In the genomic region with DNA sequence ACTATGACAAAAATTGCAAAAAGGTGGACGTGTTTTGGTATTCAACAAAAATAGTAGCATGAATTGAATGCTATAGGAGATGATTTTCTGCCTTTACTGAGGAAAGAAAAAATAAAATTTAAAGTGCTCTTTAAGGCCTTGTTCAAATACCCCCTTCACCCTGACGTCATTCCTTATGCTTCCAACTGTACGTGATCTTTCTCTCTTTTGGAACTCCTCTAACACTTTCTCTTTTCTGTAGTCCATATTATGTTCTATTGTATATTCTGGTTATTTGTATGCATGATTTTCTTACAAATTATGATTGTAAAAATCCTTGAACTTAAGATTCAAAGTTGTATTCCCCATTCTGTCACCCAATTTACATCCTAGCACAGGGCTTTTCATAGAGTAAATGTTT, we compare ENCODE assay signal across 26 cellular contexts.
"Had no signal": no experiment of that assay in that cellular context is flagged by ENCODE, and none has a peak within 500 bp of the region (broad histone marks: within the 10 kb centered on the region; RNA-seq: fewer than 3 reads in every experiment).

No MANE protein-coding gene starts in this region.

- H3K27ac ChIP-seq: stomach, suprapubic skin, testis, thoracic aorta, thyroid gland, tibial artery, tibial nerve, transverse colon, upper lobe of left lung, upper lobe of right lung, uterus, vagina had no signal

- H3K36me3 ChIP-seq: stomach, suprapubic skin, thoracic aorta, thyroid gland, tibial artery, tibial nerve, transverse colon, upper lobe of left lung, upper lobe of right lung, uterus, vagina had no signal

- H3K9me3 ChIP-seq: stomach, suprapubic skin, testis, thoracic aorta, thyroid gland, tibial artery, tibial nerve, transverse colon, upper lobe of left lung, upper lobe of right lung, uterus, vagina had no signal

- H3K27me3 ChIP-seq: stomach, suprapubic skin, testis, thyroid gland, tibial artery, tibial nerve, transverse colon, upper lobe of left lung, upper lobe of right lung, uterus, vagina had no signal

- H3K4me3 ChIP-seq: stomach, suprapubic skin, testis, thoracic aorta, thyroid gland, tibial artery, tibial nerve, transverse colon, upper lobe of left lung, upper lobe of right lung, uterus, vagina had no signal

- ATAC-seq: stimulated activated effector memory CD8-positive, alpha-beta T cell treated with anti-CD3 and anti-CD28 coated beads, Interleukin-12 subunit alpha, Interleukin-12 subunit beta, amount 100 ng/mL, for 72 hours; stimulated activated naive B cell treated with anti-CD40 and anti-IgM and Interleukin-4, amounts not matched to agents 10 μg/mL and 1 μg/mL and 100 μg/mL, for 72 hours; stimulated activated naive CD8-positive, alpha-beta T cell treated with anti-CD3 and anti-CD28 coated beads, Interleukin-15, amount 100 ng/mL, for 72 hours; stimulated activated naive CD8-positive, alpha-beta T cell treated with anti-CD3 and anti-CD28 coated beads, Interleukin-15, Interleukin-2, amounts not matched to agents 100 U/mL and 50 U/mL, for 24 hours; upper lobe of right lung had no signal

- FAIRE-seq: urothelium cell line had no signal

- H3K4me1 ChIP-seq: stomach, suprapubic skin, testis, thyroid gland, tibial artery, tibial nerve, transverse colon, upper lobe of left lung, upper lobe of right lung, uterus, vagina had no signal

- DNase-seq: stimulated activated CD4-positive, alpha-beta T cell treated with anti-CD3 and anti-CD28 coated beads, Interleukin-2, amount 100 ng/mL, for 48 hours; stimulated activated CD4-positive, alpha-beta T cell treated with anti-CD3 and anti-CD28 coated beads, Interleukin-4, amount 100 ng/mL, for 1 hour; stimulated activated CD4-positive, alpha-beta T cell treated with anti-CD3 and anti-CD28 coated beads, Interleukin-4, amount 100 ng/mL, for 24 hours; stimulated activated CD4-positive, alpha-beta T cell treated with anti-CD3 and anti-CD28 coated beads, Interleukin-4, amount 100 ng/mL, for 4 hours; stimulated activated CD8-positive, alpha-beta memory T cell treated with anti-CD3 and anti-CD28 coated beads, Interleukin-4, amount 100 ng/mL, for 48 hours; stimulated activated naive B cell treated with anti-CD40 and anti-IgM and Interleukin-4, amounts not matched to agents 10 μg/mL and 1 μg/mL and 100 μg/mL, for 72 hours; stimulated activated naive CD4-positive, alpha-beta T cell; stimulated activated naive CD4-positive, alpha-beta T cell treated with Interleukin-2 at 50 U/mL for 16 hours; stimulated activated naive CD8-positive, alpha-beta T cell treated with anti-CD3 and anti-CD28 coated beads, Interleukin-15, amount 100 ng/mL, for 72 hours; stimulated activated naive CD8-positive, alpha-beta T cell treated with anti-CD3 and anti-CD28 coated beads, Interleukin-15, Interleukin-2, amounts not matched to agents 100 U/mL and 50 U/mL, for 24 hours; stomach; substantia nigra; testis; thyroid gland; tibial artery; transverse colon; trophoblast cell; upper lobe of left lung; upper lobe of right lung; uterus had no signal
